1 cellular context compared by ENCODE assay signal in genomic region chr20:34709836-34710567, GRCh38.
TF ChIP-seq lines count a peak whose summit lies in the region.

No MANE protein-coding gene starts in this region.

TF ChIP-seq in K562, 482 proteins besides CTCF, POLR2A, EP300 and RAD21 (continued from another document):
- TF ChIP-seq, protein P1, sequence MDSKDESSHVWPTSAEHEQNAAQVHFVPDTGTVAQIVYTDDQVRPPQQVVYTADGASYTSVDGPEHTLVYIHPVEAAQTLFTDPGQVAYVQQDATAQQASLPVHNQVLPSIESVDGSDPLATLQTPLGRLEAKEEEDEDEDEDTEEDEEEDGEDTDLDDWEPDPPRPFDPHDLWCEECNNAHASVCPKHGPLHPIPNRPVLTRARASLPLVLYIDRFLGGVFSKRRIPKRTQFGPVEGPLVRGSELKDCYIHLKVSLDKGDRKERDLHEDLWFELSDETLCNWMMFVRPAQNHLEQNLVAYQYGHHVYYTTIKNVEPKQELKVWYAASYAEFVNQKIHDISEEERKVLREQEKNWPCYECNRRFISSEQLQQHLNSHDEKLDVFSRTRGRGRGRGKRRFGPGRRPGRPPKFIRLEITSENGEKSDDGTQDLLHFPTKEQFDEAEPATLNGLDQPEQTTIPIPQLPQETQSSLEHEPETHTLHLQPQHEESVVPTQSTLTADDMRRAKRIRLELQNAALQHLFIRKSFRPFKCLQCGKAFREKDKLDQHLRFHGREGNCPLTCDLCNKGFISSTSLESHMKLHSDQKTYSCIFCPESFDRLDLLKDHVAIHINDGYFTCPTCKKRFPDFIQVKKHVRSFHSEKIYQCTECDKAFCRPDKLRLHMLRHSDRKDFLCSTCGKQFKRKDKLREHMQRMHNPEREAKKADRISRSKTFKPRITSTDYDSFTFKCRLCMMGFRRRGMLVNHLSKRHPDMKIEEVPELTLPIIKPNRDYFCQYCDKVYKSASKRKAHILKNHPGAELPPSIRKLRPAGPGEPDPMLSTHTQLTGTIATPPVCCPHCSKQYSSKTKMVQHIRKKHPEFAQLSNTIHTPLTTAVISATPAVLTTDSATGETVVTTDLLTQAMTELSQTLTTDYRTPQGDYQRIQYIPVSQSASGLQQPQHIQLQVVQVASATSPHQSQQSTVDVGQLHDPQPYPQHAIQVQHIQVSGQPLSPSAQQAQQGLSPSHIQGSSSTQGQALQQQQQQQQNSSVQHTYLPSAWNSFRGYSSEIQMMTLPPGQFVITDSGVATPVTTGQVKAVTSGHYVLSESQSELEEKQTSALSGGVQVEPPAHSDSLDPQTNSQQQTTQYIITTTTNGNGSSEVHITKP (IDR thresholded peaks at IDR 0.05; ENCODE audit: partially characterized antibody), result peak; percentile 35
- TF ChIP-seq, protein P2, sequence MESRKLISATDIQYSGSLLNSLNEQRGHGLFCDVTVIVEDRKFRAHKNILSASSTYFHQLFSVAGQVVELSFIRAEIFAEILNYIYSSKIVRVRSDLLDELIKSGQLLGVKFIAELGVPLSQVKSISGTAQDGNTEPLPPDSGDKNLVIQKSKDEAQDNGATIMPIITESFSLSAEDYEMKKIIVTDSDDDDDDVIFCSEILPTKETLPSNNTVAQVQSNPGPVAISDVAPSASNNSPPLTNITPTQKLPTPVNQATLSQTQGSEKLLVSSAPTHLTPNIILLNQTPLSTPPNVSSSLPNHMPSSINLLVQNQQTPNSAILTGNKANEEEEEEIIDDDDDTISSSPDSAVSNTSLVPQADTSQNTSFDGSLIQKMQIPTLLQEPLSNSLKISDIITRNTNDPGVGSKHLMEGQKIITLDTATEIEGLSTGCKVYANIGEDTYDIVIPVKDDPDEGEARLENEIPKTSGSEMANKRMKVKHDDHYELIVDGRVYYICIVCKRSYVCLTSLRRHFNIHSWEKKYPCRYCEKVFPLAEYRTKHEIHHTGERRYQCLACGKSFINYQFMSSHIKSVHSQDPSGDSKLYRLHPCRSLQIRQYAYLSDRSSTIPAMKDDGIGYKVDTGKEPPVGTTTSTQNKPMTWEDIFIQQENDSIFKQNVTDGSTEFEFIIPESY (CRISPR knock-in tag; IDR thresholded peaks at IDR 0.05), result 0 out of 2 replicates have a peak, but pooled peaks have one; percentile 23
- TF ChIP-seq, protein P3, sequence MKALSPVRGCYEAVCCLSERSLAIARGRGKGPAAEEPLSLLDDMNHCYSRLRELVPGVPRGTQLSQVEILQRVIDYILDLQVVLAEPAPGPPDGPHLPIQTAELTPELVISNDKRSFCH (CRISPR knock-in tag; IDR thresholded peaks at IDR 0.05), result no peak
- TF ChIP-seq, protein P3 (tag; IDR thresholded peaks at IDR 0.05), result no peak
- TF ChIP-seq ZNF140 (CRISPR knock-in tag; IDR thresholded peaks at IDR 0.05), result no peak
- no peak for TF ChIP-seq BDP1 (IDR thresholded peaks at IDR 0.05; ENCODE audit: insufficient read depth, insufficient read length)
- TF ChIP-seq BCOR (IDR thresholded peaks at IDR 0.05), result no peak
- TF ChIP-seq MCM2 (IDR thresholded peaks at IDR 0.05; ENCODE audit: low read depth), result no peak
- no peak for TF ChIP-seq ZNF561 (CRISPR knock-in tag; conservative IDR thresholded peaks at IDR 0.05)
- no peak for TF ChIP-seq HMGN3 (IDR thresholded peaks at IDR 0.05; ENCODE audit: borderline replicate concordance, extremely low read depth, insufficient read length, low read depth, low read length)
- TF ChIP-seq RBM15 (IDR thresholded peaks at IDR 0.05; ENCODE audit: insufficient read depth, low read length), result no peak
